In genomic region chr12:57545809-57546437, GRCh38 we compare ENCODE assay signal across 8 cellular contexts. TPM values are rescaled to one million over a fixed set of nuclear protein-coding genes. Genes with fewer than 3 reads are reported as not detected.
DNase-seq lines count a peak whose midpoint lies in the region; TF ChIP-seq lines count a peak whose summit lies in the region.

No MANE protein-coding gene starts in this region.

- H2AFZ ChIP-seq in neural cell (ENCODE audit: low read depth, low read length) = peak overlapping the region; percentile 83

- peaks cover 3 to 7% of the 10 kb centered on the region in 2 donors for H3K36me3 Mint-ChIP-seq in CD4-positive, alpha-beta memory T cell

- H3K27me3 Mint-ChIP-seq in CD4-positive, alpha-beta memory T cell = peaks cover 2 to 4% of the 10 kb centered on the region in 2 donors

- H3K27ac ChIP-seq in CD4-positive, alpha-beta memory T cell (ENCODE audit: low read depth, low read length) = peak overlapping the region; percentile 84
- H3K27ac ChIP-seq in neural cell (ENCODE audit: low read length) = peak overlapping the region; percentile 82

- CTCF ChIA-PET in CD4-positive, alpha-beta memory T cell (lab: Charles Lee; ENCODE audit: partially characterized antibody) = interaction anchor here (0.8 to 3.4 kb wide), 4 partner anchors 8 to 87 kb away, joined by 3 to 15 read pairs (median 3); partner anchors contain the start of gene GLI1
- CTCF ChIA-PET in GM10248 (lab: Yijun Ruan, JAX) = interaction anchor here (1.0 to 3.6 kb wide), 5 partner anchors 8 to 38 kb away, joined by 3 to 19 read pairs (median 7); no protein-coding TSS in a partner anchor

- H3K9me3 ChIP-seq in CD4-positive, alpha-beta memory T cell (ENCODE audit: control insufficient read depth in 1 of 2, low read length in 2 of 2) = no peaks in the 10 kb centered on the region
- no peaks in the 10 kb centered on the region for H3K9me3 ChIP-seq in neural cell (ENCODE audit: low read length)

- H3K79me2 ChIP-seq in neural cell (replicated peaks; ENCODE audit: insufficient read depth, low read length) = peaks cover 50% of the 10 kb centered on the region

- no peak for TF ChIP-seq EP300 in neural cell (conservative IDR thresholded peaks at IDR 0.05; ENCODE audit: poor library complexity, severe bottlenecking)

- POLR2A ChIA-PET in CD4-positive, alpha-beta memory T cell (lab: Charles Lee; ENCODE audit: partially characterized antibody) = interaction anchor here (1.1 to 2.8 kb wide), 7 partner anchors 9 to 87 kb away, joined by 3 to 20 read pairs (median 7); partner anchors contain the start of genes ARHGAP9, DDIT3 and GLI1
- POLR2A ChIA-PET in GM10248 (lab: Yijun Ruan, JAX) = interaction anchor here (0.6 to 1.6 kb wide), 2 partner anchors 26 to 1333 kb away, joined by 3 to 6 read pairs; no protein-coding TSS in a partner anchor

- no peak for DNase-seq in CD4-positive, alpha-beta memory T cell
- DNase-seq in LNCaP clone FGC (ENCODE audit: low read depth) (no peak), dermis blood vessel endothelial cell (peak; percentile 28), Kasumi-1 (lab: John Stamatoyannopoulos, UW) (no peak), GM10248 (ENCODE audit: extremely low spot score) (no peak), NCI-H524 treated with DMSO at 0.1 percent for 48 hours (lab: John Stamatoyannopoulos, UW) (no peak), GDM1 (lab: John Stamatoyannopoulos, UW) (no peak)

- H3F3A ChIP-seq in neural cell (ENCODE audit: insufficient read depth, low read length, poor library complexity, severe bottlenecking) = no peaks in the 10 kb centered on the region

- no peaks in the 10 kb centered on the region for H3K36me3 ChIP-seq in CD4-positive, alpha-beta memory T cell (ENCODE audit: insufficient read depth, low read length)
- no peaks in the 10 kb centered on the region for H3K36me3 ChIP-seq in neural cell (ENCODE audit: insufficient read depth, low read length)

- peak overlapping the region; percentile 85 for H3K4me2 ChIP-seq in neural cell (ENCODE audit: low read length)

- TF ChIP-seq CTCF in LNCaP clone FGC (IDR thresholded peaks at IDR 0.05; ENCODE audit: control insufficient read depth, extremely low read depth, insufficient read depth) (no peak), neural cell (IDR thresholded peaks at IDR 0.05; ENCODE audit: poor library complexity, severe bottlenecking) (no peak), GM10248 (IDR thresholded peaks at IDR 0.05; ENCODE audit: control extremely low read depth, extremely low read depth, low read depth, missing control alignments) (no peak)

- H4K20me1 ChIP-seq in neural cell (ENCODE audit: insufficient read depth) = no peaks in the 10 kb centered on the region

- peaks cover 0 to 3% (median 0%) of the 10 kb centered on the region in 8 donors for H3K9me3 Mint-ChIP-seq in CD4-positive, alpha-beta memory T cell

- peaks cover 37% of the 10 kb centered on the region for H3K4me1 ChIP-seq in CD4-positive, alpha-beta memory T cell (ENCODE audit: insufficient read depth, low read length)

- peak overlapping the region; percentile 54 to 71 for H3K4me3 ChIP-seq in CD4-positive, alpha-beta memory T cell (ENCODE audit: low read length in 2 of 2)
- H3K4me3 ChIP-seq in LNCaP clone FGC (ENCODE audit: low read depth, low read length) (peak overlapping the region; percentile 81), neural cell (ENCODE audit: low read length) (peak overlapping the region; percentile 84)

- no peak for TF ChIP-seq RAD21 in neural cell (conservative IDR thresholded peaks at IDR 0.05)

- intact Hi-C loops in CD4-positive, alpha-beta memory T cell (cut with micrococcal nuclease) = loop anchor here (2.0 kb wide), 3 partner anchors 45 to 69 kb away; partner anchors contain the start of gene PIP4K2C

- peaks cover 33 to 50% (median 43%) of the 10 kb centered on the region in 4 donors for H3K4me1 Mint-ChIP-seq in CD4-positive, alpha-beta memory T cell

- no peaks in the 10 kb centered on the region for H3K9me2 ChIP-seq in neural cell (ENCODE audit: insufficient read depth, low read length)

- H3K4me3 Mint-ChIP-seq in CD4-positive, alpha-beta memory T cell = peak overlapping the region; percentile 93 to 100 (median 98)

- H3K9ac ChIP-seq in neural cell (ENCODE audit: low read length) = peak overlapping the region; percentile 98

- no peaks in the 10 kb centered on the region for H3K27me3 ChIP-seq in CD4-positive, alpha-beta memory T cell (ENCODE audit: insufficient read depth, low read length)
- H3K27me3 ChIP-seq in neural cell (ENCODE audit: insufficient read depth, low read depth, low read length) = no peaks in the 10 kb centered on the region

- peak overlapping the region; percentile 84 to 99 (median 97) for H3K27ac Mint-ChIP-seq in CD4-positive, alpha-beta memory T cell

TF ChIP-seq in neural cell, 6 proteins besides CTCF, POLR2A, EP300 and RAD21:
- TF ChIP-seq SMC3 (conservative IDR thresholded peaks at IDR 0.05; ENCODE audit: poor library complexity) (no peak), REST (IDR thresholded peaks at IDR 0.05; ENCODE audit: borderline replicate concordance) (no peak), MXI1 (conservative IDR thresholded peaks at IDR 0.05; ENCODE audit: poor library complexity, severe bottlenecking) (no peak), EZH2 (IDR thresholded peaks at IDR 0.05; ENCODE audit: borderline replicate concordance, insufficient read depth, low read length, poor library complexity, severe bottlenecking) (no peak), TAF1 (IDR thresholded peaks at IDR 0.05; ENCODE audit: low read depth) (peak; percentile 13), POLR2AphosphoS5 (IDR thresholded peaks at IDR 0.05) (peak; percentile 7)

RNA-seq across cellular contexts. Expression of gene DCTN2, which starts 1.1 kb away (rescaled TPM):
- total RNA-seq in CD4-positive, alpha-beta memory T cell = 10 to 100 TPM; 69.4 to 70.7 TPM
- polyA plus RNA-seq in CD4-positive, alpha-beta memory T cell = 10 to 100 TPM; 67.4 to 86.2 TPM
- 109 and 113 TPM in 2 replicates for total RNA-seq in dermis blood vessel endothelial cell
- polyA plus RNA-seq in neural cell = 351 and 369 TPM in 2 replicates
- 131 and 162 TPM in 2 replicates for polyA minus RNA-seq in neural cell

RNA-seq across cellular contexts. Expression of gene KIF5A, which starts 3.9 kb away (rescaled TPM):
- under 1 TPM; 0.96 to 1.00 TPM for total RNA-seq in CD4-positive, alpha-beta memory T cell
- polyA plus RNA-seq in CD4-positive, alpha-beta memory T cell = not detected
- 0.09 and 0.17 TPM in 2 replicates for total RNA-seq in dermis blood vessel endothelial cell
- 58.8 and 67.5 TPM in 2 replicates for polyA plus RNA-seq in neural cell
- 80.1 and 98.9 TPM in 2 replicates for polyA minus RNA-seq in neural cell

RNA-seq across cellular contexts. Expression of gene MBD6, which starts 23.3 kb away (rescaled TPM):
- total RNA-seq in CD4-positive, alpha-beta memory T cell = 100 to 1,000 TPM in 1 of 2 experiments, 10 to 100 TPM in 1; 97.4 to 103 TPM
- 1 to 10 TPM in 1 of 2 donors, under 1 TPM in 1; 0.16 to 2.6 TPM for polyA plus RNA-seq in CD4-positive, alpha-beta memory T cell
- total RNA-seq in dermis blood vessel endothelial cell = 12.8 and 17.0 TPM in 2 replicates
- polyA plus RNA-seq in neural cell = 2.1 and 6.2 TPM in 2 replicates
- 1.9 and 8.6 TPM in 2 replicates for polyA minus RNA-seq in neural cell

RNA-seq across cellular contexts. Expression of gene DDIT3, which starts 25.6 kb away (rescaled TPM):
- total RNA-seq in CD4-positive, alpha-beta memory T cell = 10 to 100 TPM; 38.5 to 40.8 TPM
- 10 to 100 TPM; 15.4 to 22.8 TPM for polyA plus RNA-seq in CD4-positive, alpha-beta memory T cell
- 7.5 and 11.4 TPM in 2 replicates for total RNA-seq in dermis blood vessel endothelial cell
- 24.0 and 25.8 TPM in 2 replicates for polyA plus RNA-seq in neural cell
- polyA minus RNA-seq in neural cell = 11.8 and 13.6 TPM in 2 replicates

RNA-seq across cellular contexts. Expression of gene PIP4K2C, which starts 45.1 kb away (rescaled TPM):
- 10 to 100 TPM; 32.4 to 36.0 TPM for total RNA-seq in CD4-positive, alpha-beta memory T cell
- polyA plus RNA-seq in CD4-positive, alpha-beta memory T cell = 10 to 100 TPM; 30.4 to 45.0 TPM
- 10.2 and 15.4 TPM in 2 replicates for total RNA-seq in dermis blood vessel endothelial cell
- 22.1 and 31.0 TPM in 2 replicates for polyA plus RNA-seq in neural cell
- 13.1 and 21.6 TPM in 2 replicates for polyA minus RNA-seq in neural cell
